In the genomic region with DNA sequence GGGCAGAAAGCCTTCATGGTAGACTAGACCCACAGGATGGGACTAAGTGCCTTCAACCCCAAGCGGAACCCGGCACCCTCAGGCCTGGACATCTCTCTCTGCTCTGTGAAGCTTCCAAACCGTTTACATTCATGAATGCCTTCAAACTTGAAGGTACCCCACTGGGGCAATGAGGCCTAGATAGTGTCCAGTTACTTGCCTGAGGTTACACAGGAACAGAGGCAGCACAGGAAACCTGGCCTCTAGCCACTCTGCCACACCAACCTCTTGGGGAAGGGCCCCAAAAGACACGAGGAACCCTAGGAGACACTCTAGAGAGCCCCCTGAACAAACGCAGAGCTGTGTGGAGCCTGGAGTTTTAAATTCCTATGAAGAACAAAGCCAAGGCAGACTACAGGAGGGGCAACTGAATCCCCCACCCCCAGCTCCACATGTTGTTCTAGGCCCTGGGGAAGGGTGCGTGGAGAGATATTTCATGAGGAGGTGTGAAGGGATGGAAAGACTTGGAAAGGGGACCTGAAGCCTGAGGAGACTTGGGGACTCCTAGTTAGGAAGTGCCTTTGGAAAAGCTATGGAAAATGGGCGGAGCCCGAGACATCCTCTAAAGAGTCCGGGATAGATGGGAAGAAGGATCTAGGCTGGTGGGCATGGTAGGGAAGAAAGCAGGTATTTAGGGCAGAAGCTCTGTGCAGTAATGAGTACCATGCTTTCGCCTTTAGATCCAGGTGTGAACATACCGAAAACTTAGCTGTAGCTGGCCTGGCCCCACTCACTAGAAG, we compare ENCODE assay signal across 12 cellular contexts. TPM values are rescaled to one million over a fixed set of nuclear protein-coding genes. Genes with fewer than 3 reads are reported as not detected.
DNase-seq lines count a peak whose midpoint lies in the region; ATAC-seq and TF ChIP-seq lines count a peak whose summit lies in the region.
"Had no signal": no experiment of that assay in that cellular context is flagged by ENCODE, and none has a peak within 500 bp of the region (broad histone marks: within the 10 kb centered on the region; RNA-seq: fewer than 3 reads in every experiment).

No MANE protein-coding gene starts in this region.

- H3K36me3 ChIP-seq in DOHH2 (ENCODE audit: control insufficient read depth, low read length): no peaks in the 10 kb centered on the region
- H3K36me3 ChIP-seq: adrenal gland, gastrocnemius medialis, HAP-1 had no signal

- H3F3A ChIP-seq in DOHH2 (ENCODE audit: control insufficient read depth, insufficient read depth): peaks cover 19% of the 10 kb centered on the region; the same call in 1 of the 2 replicates

- H3K36me3 Mint-ChIP-seq in activated CD4-positive, alpha-beta T cell treated with anti-CD3 and anti-CD28 coated beads, Interleukin-2, amount 10 ng/mL, durations not matched to agents 7 days and 5 days (ENCODE audit: low read depth): no peaks in the 10 kb centered on the region
- H3K36me3 Mint-ChIP-seq in T-helper 17 cell (ENCODE audit: low read depth): no peaks in the 10 kb centered on the region
- no peaks in the 10 kb centered on the region for H3K36me3 Mint-ChIP-seq in memory B cell
- H3K36me3 Mint-ChIP-seq: type B pancreatic cell had no signal

- H3K79me2 ChIP-seq in DOHH2 (ENCODE audit: control insufficient read depth, low read length): no peaks in the 10 kb centered on the region

- TF ChIP-seq CTCF in DOHH2 (IDR thresholded peaks at IDR 0.05; ENCODE audit: low read depth, low read length, poor library complexity, severe bottlenecking): no peak

- H3K27me3 ChIP-seq in DOHH2 (ENCODE audit: control insufficient read depth, low read length): no peaks in the 10 kb centered on the region

- no peaks in the 10 kb centered on the region for H3K9me2 ChIP-seq in DOHH2 (replicated peaks; ENCODE audit: control insufficient read depth, low read length)

- peak overlapping the region; percentile 94 for H3K4me3 Mint-ChIP-seq in activated CD4-positive, alpha-beta T cell treated with anti-CD3 and anti-CD28 coated beads, Interleukin-2, amount 10 ng/mL, durations not matched to agents 7 days and 5 days
- H3K4me3 Mint-ChIP-seq in T-helper 17 cell: peak overlapping the region; percentile 94
- no peak overlapping the region for H3K4me3 Mint-ChIP-seq in memory B cell
- H3K4me3 Mint-ChIP-seq: type B pancreatic cell had no signal

- no peaks in the 10 kb centered on the region for H3K27me3 Mint-ChIP-seq in activated CD4-positive, alpha-beta T cell treated with anti-CD3 and anti-CD28 coated beads, Interleukin-2, amount 10 ng/mL, durations not matched to agents 7 days and 5 days
- H3K27me3 Mint-ChIP-seq in T-helper 17 cell: no peaks in the 10 kb centered on the region
- no peaks in the 10 kb centered on the region for H3K27me3 Mint-ChIP-seq in memory B cell
- H3K27me3 Mint-ChIP-seq: type B pancreatic cell had no signal

- CTCF ChIA-PET in activated CD4-positive, alpha-beta T cell treated with anti-CD3 and anti-CD28 coated beads, Interleukin-2, amount 10 ng/mL, durations not matched to agents 7 days and 5 days (lab: Charles Lee): interaction anchor here (1.0 to 6.9 kb wide), 24 partner anchors 8 to 607 kb away, joined by 3 to 88 read pairs (median 6); partner anchors contain the start of genes CALCB, CYP2R1 and PSMA1

- H3K9me3 ChIP-seq in DOHH2 (ENCODE audit: control insufficient read depth, insufficient read depth, low read length) (no peaks in the 10 kb centered on the region), T-helper 17 cell (ENCODE audit: control insufficient read depth, low read length, poor library complexity, severe bottlenecking) (no peaks in the 10 kb centered on the region)
- H3K9me3 ChIP-seq: adrenal gland, gastrocnemius medialis, HAP-1 had no signal

- peak overlapping the region; percentile 48 for H3K27ac Mint-ChIP-seq in activated CD4-positive, alpha-beta T cell treated with anti-CD3 and anti-CD28 coated beads, Interleukin-2, amount 10 ng/mL, durations not matched to agents 7 days and 5 days
- H3K27ac Mint-ChIP-seq in T-helper 17 cell: peak overlapping the region; percentile 92
- H3K27ac Mint-ChIP-seq in memory B cell: peak overlapping the region; percentile 56
- H3K27ac Mint-ChIP-seq: type B pancreatic cell had no signal

- peaks cover 50% of the 10 kb centered on the region for H3K4me1 ChIP-seq in DOHH2 (ENCODE audit: control insufficient read depth, low read length)
- H3K4me1 ChIP-seq: HAP-1 had no signal

- ATAC-seq in T-helper 17 cell (no peak), memory B cell (ENCODE audit: low read depth) (no peak)

- DNase-seq in activated CD4-positive, alpha-beta T cell treated with anti-CD3 and anti-CD28 coated beads, Interleukin-2, amount 10 ng/mL, durations not matched to agents 7 days and 5 days: no peak
- no peak for DNase-seq in activated CD4-positive, alpha-beta T cell treated with anti-CD3 and anti-CD28 coated beads, Interleukin-2, amount 50 U/mL, for 1 hour
- DNase-seq in T-helper 17 cell (no peak), memory B cell (ENCODE audit: low spot score in 2 of 2) (peak; percentile 3 to 35), NCI-H2081 (lab: John Stamatoyannopoulos, UW) (no peak), NCI-H2171 treated with DMSO at 0.1 percent for 48 hours (lab: John Stamatoyannopoulos, UW) (no peak), NCI-H510A treated with DMSO at 0.1 percent for 48 hours (lab: John Stamatoyannopoulos, UW) (no peak)

- POLR2A ChIA-PET in activated CD4-positive, alpha-beta T cell treated with anti-CD3 and anti-CD28 coated beads, Interleukin-2, amount 10 ng/mL, durations not matched to agents 7 days and 5 days (lab: Charles Lee): interaction anchor here (0.6 kb wide), 1 partner anchor 426 kb away, joined by 4 read pairs; no protein-coding TSS in a partner anchor

- peak overlapping the region; percentile 82 for H3K27ac ChIP-seq in DOHH2 (ENCODE audit: low read depth, low read length)
- H3K27ac ChIP-seq: adrenal gland, gastrocnemius medialis had no signal

- H3K4me3 ChIP-seq in DOHH2 (ENCODE audit: low read length): peak overlapping the region; percentile 88
- H3K4me3 ChIP-seq: adrenal gland, gastrocnemius medialis, HAP-1 had no signal

- peak overlapping the region; percentile 95 for H3K4me2 ChIP-seq in DOHH2 (ENCODE audit: low read length)

- peaks cover 50% of the 10 kb centered on the region for H3K4me1 Mint-ChIP-seq in activated CD4-positive, alpha-beta T cell treated with anti-CD3 and anti-CD28 coated beads, Interleukin-2, amount 10 ng/mL, durations not matched to agents 7 days and 5 days
- H3K4me1 Mint-ChIP-seq in T-helper 17 cell (peaks cover 32% of the 10 kb centered on the region), memory B cell (peaks cover 30% of the 10 kb centered on the region)

- no peaks in the 10 kb centered on the region for H4K20me1 ChIP-seq in DOHH2 (ENCODE audit: control insufficient read depth, insufficient read depth, low read depth, low read length)

- no peaks in the 10 kb centered on the region for H3K9me3 Mint-ChIP-seq in activated CD4-positive, alpha-beta T cell treated with anti-CD3 and anti-CD28 coated beads, Interleukin-2, amount 10 ng/mL, durations not matched to agents 7 days and 5 days
- H3K9me3 Mint-ChIP-seq in memory B cell: no peaks in the 10 kb centered on the region
- H3K9me3 Mint-ChIP-seq: type B pancreatic cell had no signal

RNA-seq across cellular contexts. Expression of gene CYP2R1, which starts 14.8 kb away (rescaled TPM):
- 10 to 100 TPM; 15.5 to 16.1 TPM for total RNA-seq in activated CD4-positive, alpha-beta T cell treated with anti-CD3 and anti-CD28 coated beads, Interleukin-2, amount 10 ng/mL, durations not matched to agents 7 days and 5 days
- total RNA-seq in T-helper 17 cell: 10 to 100 TPM; 12.2 to 14.6 TPM

Comparison
In these comparisons a context has a peak if more than half of its experiments do, and no peak if none do; other contexts are left out.
1. DNase-seq: peak in memory B cell (2 of 2); none in activated CD4-positive, alpha-beta T cell treated with anti-CD3 and anti-CD28 coated beads, Interleukin-2, amount 10 ng/mL, durations not matched to agents 7 days and 5 days (single experiment), activated CD4-positive, alpha-beta T cell treated with anti-CD3 and anti-CD28 coated beads, Interleukin-2, amount 50 U/mL, for 1 hour (single experiment), T-helper 17 cell (0 of 3), NCI-H2081 (0 of 2), NCI-H2171 treated with DMSO at 0.1 percent for 48 hours (single experiment) and NCI-H510A treated with DMSO at 0.1 percent for 48 hours (single experiment).
2. Peak in every context shown above with its lines, with median percentiles within 50 percentile points of each other: H3K27ac Mint-ChIP-seq.